ENCODE assay signal across 18 cellular contexts in genomic region chr10:17368708-17369272, GRCh38.
DNase-seq lines count a peak whose midpoint lies in the region; ATAC-seq, FAIRE-seq and TF ChIP-seq lines count a peak whose summit lies in the region.
"Had no signal": no experiment of that assay in that cellular context is flagged by ENCODE, and none has a peak within 500 bp of the region (broad histone marks: within the 10 kb centered on the region; RNA-seq: fewer than 3 reads in every experiment).

No MANE protein-coding gene starts in this region.

- H3K9me3 ChIP-seq in mammary epithelial cell (replicated peaks; ENCODE audit: insufficient read depth, low read length) (peaks cover 6% of the 10 kb centered on the region), breast epithelium (peaks cover 0 to 5% of the 10 kb centered on the region in 2 donors)
- H3K9me3 ChIP-seq: MG63 had no signal

- no peak for TF ChIP-seq POLR2A in breast epithelium (IDR thresholded peaks at IDR 0.05)

- peak; percentile 69 to 82 for ATAC-seq in activated CD4-positive, CD25-positive, alpha-beta regulatory T cell treated with anti-CD3 and anti-CD28 coated beads, Interleukin-2, amount 50 U/mL, for 24 hours
- ATAC-seq in stimulated activated naive CD8-positive, alpha-beta T cell treated with anti-CD3 and anti-CD28 coated beads, Interleukin-15, Interleukin-2, amounts not matched to agents 100 U/mL and 50 U/mL, for 24 hours = peak; percentile 46

- H3K4me1 ChIP-seq in mammary epithelial cell (ENCODE audit: insufficient read depth, low read length) (no peaks in the 10 kb centered on the region), breast epithelium (no peaks in the 10 kb centered on the region)
- H3K4me1 ChIP-seq: BLaER1 treated with 17β-estradiol and CSF1 and Interleukin-3, amounts not matched to agents 10 nM and 100 nM had no signal

- in situ Hi-C loops in mammary epithelial cell (cut with MboI; ENCODE audit: low sequenced_read_pairs in 2 of 2) = no loop called here

- DNase-seq in activated CD4-positive, CD25-positive, alpha-beta regulatory T cell (lab: John Stamatoyannopoulos, UW) = no peak
- DNase-seq in mammary epithelial cell (peak; percentile 78), breast epithelium (ENCODE audit: low spot score in 2 of 2) (no peak), bronchial epithelial cell (ENCODE audit: low read depth) (peak; percentile 88), MV-4-11 (lab: John Stamatoyannopoulos, UW) (no peak), activated gamma-delta T cell (lab: John Stamatoyannopoulos, UW) (no peak)
- DNase-seq in stimulated activated naive CD8-positive, alpha-beta T cell treated with anti-CD3 and anti-CD28 coated beads, Interleukin-15, Interleukin-2, amounts not matched to agents 100 U/mL and 50 U/mL, for 24 hours = no peak
- DNase-seq: 8988T, EL, MG63, NCI-H1105, NCI-H187 treated with DMSO at 0.1 percent for 48 hours, NCI-H2171 treated with DMSO at 0.1 percent for 48 hours, NCI-H82 had no signal

- H4K20me1 ChIP-seq in mammary epithelial cell (ENCODE audit: insufficient read depth, low read length) = no peaks in the 10 kb centered on the region
- H4K20me1 ChIP-seq: BLaER1 treated with 17β-estradiol and CSF1 and Interleukin-3, amounts not matched to agents 10 nM and 100 nM had no signal

- no peak for FAIRE-seq in bronchial epithelial cell (lab: Jason Lieb, UNC)
- FAIRE-seq: H54, RCC 7860 had no signal

- no TSS peak for BruUV-seq in mammary epithelial cell (replicated peaks; lab: Mats Ljungman, UMichigan)

- H3K79me2 ChIP-seq in mammary epithelial cell (ENCODE audit: insufficient read depth, low read length) = no peaks in the 10 kb centered on the region

- dilution Hi-C loops in mammary epithelial cell (cut with HindIII; ENCODE audit: low sequenced_read_pairs) = no loop called here

- H3K4me3 ChIP-seq in mammary epithelial cell (replicated peaks in 1 of 3; ENCODE audit: insufficient read depth in 1 of 3, low read depth in 2 of 3, low read length in 3 of 3) = no peak overlapping the region
- H3K4me3 ChIP-seq in breast epithelium = no peak overlapping the region
- H3K4me3 ChIP-seq in bronchial epithelial cell (ENCODE audit: low read depth, low read length) = no peak overlapping the region
- H3K4me3 ChIP-seq: BLaER1 treated with 17β-estradiol and CSF1 and Interleukin-3, amounts not matched to agents 10 nM and 100 nM; MG63 had no signal

- no peaks in the 10 kb centered on the region for H3K27me3 ChIP-seq in mammary epithelial cell (ENCODE audit: insufficient read depth, low read length)
- H3K27me3 ChIP-seq in breast epithelium = no peaks in the 10 kb centered on the region
- no peaks in the 10 kb centered on the region for H3K27me3 ChIP-seq in bronchial epithelial cell (ENCODE audit: control insufficient read depth, insufficient read depth, low read length)
- H3K27me3 ChIP-seq: BLaER1 treated with 17β-estradiol and CSF1 and Interleukin-3, amounts not matched to agents 10 nM and 100 nM; MG63 had no signal

- TF ChIP-seq CTCF in mammary epithelial cell (conservative IDR thresholded peaks at IDR 0.05 in 1 of 2, IDR thresholded peaks at IDR 0.05 in 1 of 2; ENCODE audit: extremely low read depth in 1 of 2, insufficient read depth in 1 of 2, low read depth in 1 of 2, low read length in 2 of 2) = no peak
- TF ChIP-seq CTCF in breast epithelium (IDR thresholded peaks at IDR 0.05) = no peak
- no peak for TF ChIP-seq CTCF in bronchial epithelial cell (IDR thresholded peaks at IDR 0.05; ENCODE audit: insufficient read depth, low read length, severe bottlenecking)

- CTCF ChIA-PET in mammary epithelial cell (lab: Charles Lee; ENCODE audit: low non-redundant PET) = no interaction called here

- 80% methylated on average over 4 of the region's 4 CpGs for WGBS in mammary epithelial cell (ENCODE audit: low coverage, missing lambda C conversion rate)

- H3K9ac ChIP-seq in mammary epithelial cell (ENCODE audit: insufficient read depth, low read length) = no peak overlapping the region
- H3K9ac ChIP-seq: BLaER1 treated with 17β-estradiol and CSF1 and Interleukin-3, amounts not matched to agents 10 nM and 100 nM had no signal

- H3K27ac ChIP-seq in mammary epithelial cell (ENCODE audit: insufficient read depth, low read depth, low read length) (no peak overlapping the region), breast epithelium (no peak overlapping the region)
- H3K27ac ChIP-seq: BLaER1 treated with 17β-estradiol and CSF1 and Interleukin-3, amounts not matched to agents 10 nM and 100 nM had no signal

- H2AFZ ChIP-seq in mammary epithelial cell (ENCODE audit: low read depth, low read length) = no peak overlapping the region

- intact Hi-C loops in mammary epithelial cell (cut with micrococcal nuclease) (loop anchor here (2.0 kb wide), 1 partner anchor 20 kb away; no protein-coding TSS in a partner anchor), breast epithelium (cut with DNase I; ENCODE audit: low total_unique reads) (no loop called here)

- no peak overlapping the region for H3K4me2 ChIP-seq in mammary epithelial cell (ENCODE audit: insufficient read depth, low read depth, low read length)
- H3K4me2 ChIP-seq: BLaER1 treated with 17β-estradiol and CSF1 and Interleukin-3, amounts not matched to agents 10 nM and 100 nM had no signal

- H3K36me3 ChIP-seq in mammary epithelial cell (ENCODE audit: insufficient read depth, low read length) = no peaks in the 10 kb centered on the region
- H3K36me3 ChIP-seq in breast epithelium = no peaks in the 10 kb centered on the region
- H3K36me3 ChIP-seq in bronchial epithelial cell (ENCODE audit: control insufficient read depth, insufficient read depth, low read length) = no peaks in the 10 kb centered on the region
- H3K36me3 ChIP-seq: BLaER1 treated with 17β-estradiol and CSF1 and Interleukin-3, amounts not matched to agents 10 nM and 100 nM; MG63 had no signal

Comparison
In these comparisons a context has a peak if more than half of its experiments do, and no peak if none do; other contexts are left out.
1. DNase-seq: peak in mammary epithelial cell (single experiment) and bronchial epithelial cell (single experiment); none in activated CD4-positive, CD25-positive, alpha-beta regulatory T cell (0 of 4), breast epithelium (0 of 2), stimulated activated naive CD8-positive, alpha-beta T cell treated with anti-CD3 and anti-CD28 coated beads, Interleukin-15, Interleukin-2, amounts not matched to agents 100 U/mL and 50 U/mL, for 24 hours (single experiment), MV-4-11 (single experiment) and activated gamma-delta T cell (single experiment).